ENCODE assay signal across 21 cellular contexts in genomic region chr10:88877298-88877697, GRCh38. TPM values are rescaled to one million over a fixed set of nuclear protein-coding genes. Genes with fewer than 3 reads are reported as not detected.
"Had no signal": no experiment of that assay in that cellular context is flagged by ENCODE, and none has a peak within 500 bp of the region (broad histone marks: within the 10 kb centered on the region; RNA-seq: fewer than 3 reads in every experiment).

No MANE protein-coding gene starts in this region.

- H3K36me3 Mint-ChIP-seq: naive B cell had no signal

- H2AFZ ChIP-seq: hepatocyte had no signal

- H3K4me1 ChIP-seq: thyroid gland had no signal

- H3K36me3 ChIP-seq: right lobe of liver, suprapubic skin, thyroid gland, upper lobe of left lung, uterus had no signal

- ATAC-seq: psoas muscle; right lobe of liver; stimulated activated effector memory CD8-positive, alpha-beta T cell treated with anti-CD3 and anti-CD28 coated beads, Interleukin-12 subunit alpha, Interleukin-12 subunit beta, amount 100 ng/mL, for 72 hours; stimulated activated naive CD8-positive, alpha-beta T cell treated with anti-CD3 and anti-CD28 coated beads, Interleukin-15, Interleukin-2, amounts not matched to agents 100 U/mL and 50 U/mL, for 24 hours had no signal

- DNase-seq: dorsolateral prefrontal cortex; effector CD8-positive, alpha-beta T cell; foreskin melanocyte; head of caudate nucleus; kidney glomerular epithelial cell; mesendoderm; naive B cell; psoas muscle; retina; right lobe of liver; stimulated activated CD4-positive, alpha-beta T cell treated with anti-CD3 and anti-CD28 coated beads, Interleukin-4, amount 100 ng/mL, for 1 hour; stimulated activated CD8-positive, alpha-beta memory T cell treated with anti-CD3 and anti-CD28 coated beads, Interleukin-4, amount 100 ng/mL, for 48 hours; stimulated activated naive CD8-positive, alpha-beta T cell treated with anti-CD3 and anti-CD28 coated beads, Interleukin-15, Interleukin-2, amounts not matched to agents 100 U/mL and 50 U/mL, for 24 hours; thyroid gland; upper lobe of left lung; uterus had no signal

- H3K4me3 Mint-ChIP-seq: stimulated activated effector memory CD8-positive, alpha-beta T cell treated with anti-CD3 and anti-CD28 coated beads, Interleukin-12 subunit alpha, Interleukin-12 subunit beta, amount 100 ng/mL, for 72 hours had no signal

- H3K9me3 ChIP-seq: psoas muscle, right lobe of liver, suprapubic skin, thyroid gland, upper lobe of left lung, uterus had no signal

- H3K4me3 ChIP-seq: dorsolateral prefrontal cortex, hepatocyte, psoas muscle, right lobe of liver, suprapubic skin, thyroid gland, upper lobe of left lung, uterus had no signal

- H3K27ac ChIP-seq: hepatocyte, psoas muscle, right lobe of liver, suprapubic skin, thyroid gland, upper lobe of left lung, uterus had no signal

- H3K27ac Mint-ChIP-seq: nephron; stimulated activated effector memory CD8-positive, alpha-beta T cell treated with anti-CD3 and anti-CD28 coated beads, Interleukin-12 subunit alpha, Interleukin-12 subunit beta, amount 100 ng/mL, for 72 hours had no signal

- H3K9me3 Mint-ChIP-seq: naive B cell; nephron; stimulated activated effector memory CD8-positive, alpha-beta T cell treated with anti-CD3 and anti-CD28 coated beads, Interleukin-12 subunit alpha, Interleukin-12 subunit beta, amount 100 ng/mL, for 72 hours had no signal

- H3K4me2 ChIP-seq: hepatocyte had no signal

- H3K27me3 ChIP-seq: dorsolateral prefrontal cortex, hepatocyte, right lobe of liver, suprapubic skin, thyroid gland, upper lobe of left lung, uterus had no signal

- H3K27me3 Mint-ChIP-seq: naive B cell had no signal

RNA-seq across cellular contexts. Expression of gene ANKRD22, which starts 25.7 kb away (rescaled TPM):
- total RNA-seq: lung microvascular endothelial cell, psoas muscle, thyroid gland had no signal
